24 cellular contexts compared by ENCODE assay signal in genomic region chrX:10901290-10901633, GRCh38.
DNase-seq lines count a peak whose midpoint lies in the region; FAIRE-seq and TF ChIP-seq lines count a peak whose summit lies in the region.
"Had no signal": no experiment of that assay in that cellular context is flagged by ENCODE, and none has a peak within 500 bp of the region (broad histone marks: within the 10 kb centered on the region; RNA-seq: fewer than 3 reads in every experiment).

No MANE protein-coding gene starts in this region.

- intact Hi-C loops in Calu3 (cut with micrococcal nuclease; ENCODE audit: unreplicated experiment) = loop anchor here (1.0 to 2.0 kb wide), 2 partner anchors 68 to 199 kb away; no protein-coding TSS in a partner anchor
- intact Hi-C loops in stomach (cut with DNase I; ENCODE audit: low total_unique reads) = no loop called here

- peak overlapping the region; percentile 37; the same call in 1 of the 2 replicates for H3K4me2 ChIP-seq in MM.1S (ENCODE audit: low read depth, low read length)
- peak overlapping the region; percentile 49 for H3K4me2 ChIP-seq in astrocyte (ENCODE audit: low read length)
- H3K4me2 ChIP-seq in osteoblast (ENCODE audit: insufficient read depth, low read length) = no peak overlapping the region

- H3K27me3 Mint-ChIP-seq in Calu3 (ENCODE audit: unreplicated experiment) (no peaks in the 10 kb centered on the region), astrocyte (ENCODE audit: low read depth, unreplicated experiment) (no peaks in the 10 kb centered on the region)
- no peaks in the 10 kb centered on the region for H3K27me3 Mint-ChIP-seq in activated naive CD8-positive, alpha-beta T cell treated with anti-CD3 and anti-CD28 coated beads for 36 hours
- H3K27me3 Mint-ChIP-seq: activated CD4-positive, alpha-beta memory T cell treated with anti-CD3 and anti-CD28 coated beads for 36 hours; natural killer cell treated with Interleukin-12 subunit alpha and Interleukin-12 subunit beta and Interleukin-15 and Interleukin-18, amount 100 ng/mL, for 72 hours; stimulated activated naive B cell treated with anti-CD40 and anti-IgM and Interleukin-4, amounts not matched to agents 10 μg/mL and 1 μg/mL and 100 μg/mL, for 72 hours had no signal

- WGBS in stomach, 5 donors = 0 to 21% (median 19%) methylated on average over 1 of the region's 1 CpG

- no peak for TF ChIP-seq CTCF in Calu3 (IDR thresholded peaks at IDR 0.05; ENCODE audit: unreplicated experiment)
- TF ChIP-seq CTCF in MM.1S (IDR thresholded peaks at IDR 0.05; ENCODE audit: low read length) = no peak
- TF ChIP-seq CTCF in astrocyte (IDR thresholded peaks at IDR 0.05; ENCODE audit: insufficient read depth, low read depth, low read length) = no peak
- TF ChIP-seq CTCF in osteoblast (IDR thresholded peaks at IDR 0.05; ENCODE audit: extremely low read depth, low read depth, low read length) = no peak
- no peak for TF ChIP-seq CTCF in stomach (IDR thresholded peaks at IDR 0.05)

- TF ChIP-seq EP300 in stomach (IDR thresholded peaks at IDR 0.05) = no peak

- no peaks in the 10 kb centered on the region for H3K9me2 ChIP-seq in MM.1S (replicated peaks; ENCODE audit: insufficient read depth, low read length)

- no TSS peak for BruUV-seq in Calu3 (replicated peaks; lab: Mats Ljungman, UMichigan)

- H3K27ac ChIP-seq in MM.1S (ENCODE audit: low read length) = no peak overlapping the region
- peak overlapping the region; percentile 25 for H3K27ac ChIP-seq in astrocyte (ENCODE audit: low read depth, low read length)
- peak overlapping the region; percentile 43 for H3K27ac ChIP-seq in osteoblast (ENCODE audit: low read depth, low read length)
- no peak overlapping the region for H3K27ac ChIP-seq in stomach
- H3K27ac ChIP-seq: C4-2B, dorsolateral prefrontal cortex, gastrocnemius medialis, skin epidermis had no signal

- H3F3A ChIP-seq in MM.1S (ENCODE audit: insufficient read depth, low read length) = no peaks in the 10 kb centered on the region

- H3K4me1 ChIP-seq in MM.1S (ENCODE audit: low read length) = peaks cover 14% of the 10 kb centered on the region; the same call in 1 of the 2 replicates
- H3K4me1 ChIP-seq in astrocyte (ENCODE audit: insufficient read depth, low read length) = peaks cover 15% of the 10 kb centered on the region
- peaks cover 30% of the 10 kb centered on the region for H3K4me1 ChIP-seq in osteoblast (ENCODE audit: insufficient read depth, low read length)
- H3K4me1 ChIP-seq in stomach = peaks cover 0 to 8% (median 0%) of the 10 kb centered on the region in 4 donors
- H3K4me1 ChIP-seq: gastrocnemius medialis had no signal

- H3K9me3 ChIP-seq in MM.1S (replicated peaks; ENCODE audit: insufficient read depth, low read length) = no peaks in the 10 kb centered on the region
- no peaks in the 10 kb centered on the region for H3K9me3 ChIP-seq in astrocyte (ENCODE audit: insufficient read depth, low read depth, low read length)
- H3K9me3 ChIP-seq in osteoblast (ENCODE audit: low read depth, low read length) = no peaks in the 10 kb centered on the region
- H3K9me3 ChIP-seq in stomach = peaks cover 0 to 6% (median 0%) of the 10 kb centered on the region in 4 donors
- H3K9me3 ChIP-seq: gastrocnemius medialis, mucosa of descending colon had no signal

- H3K4me3 Mint-ChIP-seq in Calu3 (ENCODE audit: low read depth, unreplicated experiment) = peak overlapping the region; percentile 37
- H3K4me3 Mint-ChIP-seq in astrocyte (ENCODE audit: unreplicated experiment) = no peak overlapping the region
- H3K4me3 Mint-ChIP-seq in activated naive CD8-positive, alpha-beta T cell treated with anti-CD3 and anti-CD28 coated beads for 36 hours = no peak overlapping the region
- H3K4me3 Mint-ChIP-seq: activated CD4-positive, alpha-beta memory T cell treated with anti-CD3 and anti-CD28 coated beads for 36 hours; activated naive CD4-positive, alpha-beta T cell treated with anti-CD3 and anti-CD28 coated beads for 36 hours; natural killer cell treated with Interleukin-12 subunit alpha and Interleukin-12 subunit beta and Interleukin-15 and Interleukin-18, amount 100 ng/mL, for 72 hours; stimulated activated naive B cell treated with anti-CD40 and anti-IgM and Interleukin-4, amounts not matched to agents 10 μg/mL and 1 μg/mL and 100 μg/mL, for 72 hours; T-helper 1 cell treated with Interleukin-12 subunit alpha and Interleukin-12 subunit beta and Interleukin-4 antibody, amounts not matched to agents 30 μg/mL and 1 μg/mL, for 36 hours had no signal

- H3K36me3 Mint-ChIP-seq in Calu3 (ENCODE audit: insufficient read depth, unreplicated experiment) (no peaks in the 10 kb centered on the region), astrocyte (ENCODE audit: low read depth, unreplicated experiment) (no peaks in the 10 kb centered on the region)
- no peaks in the 10 kb centered on the region for H3K36me3 Mint-ChIP-seq in activated naive CD8-positive, alpha-beta T cell treated with anti-CD3 and anti-CD28 coated beads for 36 hours
- H3K36me3 Mint-ChIP-seq: activated CD4-positive, alpha-beta memory T cell treated with anti-CD3 and anti-CD28 coated beads for 36 hours; natural killer cell treated with Interleukin-12 subunit alpha and Interleukin-12 subunit beta and Interleukin-15 and Interleukin-18, amount 100 ng/mL, for 72 hours; stimulated activated naive B cell treated with anti-CD40 and anti-IgM and Interleukin-4, amounts not matched to agents 10 μg/mL and 1 μg/mL and 100 μg/mL, for 72 hours had no signal

- H4K20me1 ChIP-seq in MM.1S (ENCODE audit: insufficient read depth, low read length) (no peaks in the 10 kb centered on the region), astrocyte (ENCODE audit: insufficient read depth, low read length) (no peaks in the 10 kb centered on the region), osteoblast (ENCODE audit: insufficient read depth, low read length) (no peaks in the 10 kb centered on the region)

- H2AFZ ChIP-seq in MM.1S (ENCODE audit: low read length) = no peak overlapping the region
- H2AFZ ChIP-seq in astrocyte (ENCODE audit: low read depth, low read length) = peak overlapping the region; percentile 26
- no peak overlapping the region for H2AFZ ChIP-seq in osteoblast (ENCODE audit: low read length)

- no peaks in the 10 kb centered on the region for H3K9me3 Mint-ChIP-seq in Calu3 (ENCODE audit: low read depth, unreplicated experiment)
- no peaks in the 10 kb centered on the region for H3K9me3 Mint-ChIP-seq in astrocyte (ENCODE audit: unreplicated experiment)
- no peaks in the 10 kb centered on the region for H3K9me3 Mint-ChIP-seq in activated naive CD8-positive, alpha-beta T cell treated with anti-CD3 and anti-CD28 coated beads for 36 hours
- H3K9me3 Mint-ChIP-seq: activated CD4-positive, alpha-beta memory T cell treated with anti-CD3 and anti-CD28 coated beads for 36 hours; activated naive CD4-positive, alpha-beta T cell treated with anti-CD3 and anti-CD28 coated beads for 36 hours had no signal

- no peak for TF ChIP-seq POLR2A in stomach (IDR thresholded peaks at IDR 0.05)

- CTCF ChIA-PET in Calu3 (lab: Charles Lee) = no interaction called here

- H3K79me2 ChIP-seq in MM.1S (ENCODE audit: low read length) = no peaks in the 10 kb centered on the region
- H3K79me2 ChIP-seq in astrocyte (ENCODE audit: insufficient read depth, low read length) = no peaks in the 10 kb centered on the region
- H3K79me2 ChIP-seq in osteoblast (ENCODE audit: insufficient read depth, low read length) = no peaks in the 10 kb centered on the region

- no peak for FAIRE-seq in astrocyte (lab: Jason Lieb, UNC)
- FAIRE-seq: endometrium, TTC549 had no signal

- H3K4me1 Mint-ChIP-seq in Calu3 (ENCODE audit: low read depth, unreplicated experiment) (peaks cover 19% of the 10 kb centered on the region), astrocyte (ENCODE audit: low read depth, unreplicated experiment) (peaks cover 14% of the 10 kb centered on the region)
- no peaks in the 10 kb centered on the region for H3K4me1 Mint-ChIP-seq in activated naive CD8-positive, alpha-beta T cell treated with anti-CD3 and anti-CD28 coated beads for 36 hours
- H3K4me1 Mint-ChIP-seq: stimulated activated naive B cell treated with anti-CD40 and anti-IgM and Interleukin-4, amounts not matched to agents 10 μg/mL and 1 μg/mL and 100 μg/mL, for 72 hours had no signal

- DNase-seq in Calu3 (no peak), MM.1S (peak; percentile 32), astrocyte (ENCODE audit: low read depth) (peak; percentile 11), osteoblast (ENCODE audit: insufficient read length, low spot score, missing footprints) (no peak), HT-29 (ENCODE audit: low spot score) (no peak), stomach (no peak), NOMO-1 (lab: John Stamatoyannopoulos, UW; ENCODE audit: unreplicated experiment in 2 of 2) (no peak)
- DNase-seq in activated naive CD8-positive, alpha-beta T cell treated with anti-CD3 and anti-CD28 coated beads for 36 hours = no peak
- DNase-seq: activated CD4-positive, alpha-beta memory T cell treated with anti-CD3 and anti-CD28 coated beads for 36 hours; activated naive CD4-positive, alpha-beta T cell treated with anti-CD3 and anti-CD28 coated beads for 36 hours; dorsolateral prefrontal cortex; gastrocnemius medialis; H7; mucosa of descending colon; NCI-H2171; occipital lobe; stimulated activated naive B cell treated with anti-CD40 and anti-IgM and Interleukin-4, amounts not matched to agents 10 μg/mL and 1 μg/mL and 100 μg/mL, for 72 hours had no signal

- no peaks in the 10 kb centered on the region for H3K36me3 ChIP-seq in MM.1S (replicated peaks; ENCODE audit: insufficient read depth, low read length)
- H3K36me3 ChIP-seq in astrocyte (ENCODE audit: insufficient read depth, low read length) = no peaks in the 10 kb centered on the region
- H3K36me3 ChIP-seq in osteoblast (ENCODE audit: insufficient read depth, low read length) = no peaks in the 10 kb centered on the region
- no peaks in the 10 kb centered on the region for H3K36me3 ChIP-seq in stomach
- H3K36me3 ChIP-seq: gastrocnemius medialis had no signal

- H3K9ac ChIP-seq in MM.1S (ENCODE audit: low read length) = no peak overlapping the region
- no peak overlapping the region for H3K9ac ChIP-seq in astrocyte (ENCODE audit: low read length)

- H3K27me3 ChIP-seq in MM.1S (replicated peaks; ENCODE audit: insufficient read depth, low read length) = no peaks in the 10 kb centered on the region
- H3K27me3 ChIP-seq in astrocyte (ENCODE audit: insufficient read depth, low read length) = no peaks in the 10 kb centered on the region
- no peaks in the 10 kb centered on the region for H3K27me3 ChIP-seq in osteoblast (ENCODE audit: insufficient read depth, low read length)
- no peaks in the 10 kb centered on the region for H3K27me3 ChIP-seq in stomach
- H3K27me3 ChIP-seq: gastrocnemius medialis had no signal

- H3K4me3 ChIP-seq in MM.1S (ENCODE audit: low read length) (no peak overlapping the region), astrocyte (ENCODE audit: insufficient read depth, low read depth, low read length) (peak overlapping the region; percentile 17), osteoblast (ENCODE audit: insufficient read depth, low read length) (no peak overlapping the region), stomach (no peak overlapping the region)
- H3K4me3 ChIP-seq: dorsolateral prefrontal cortex, gastrocnemius medialis, lung, mucosa of descending colon, skin epidermis had no signal

- H3K27ac Mint-ChIP-seq in Calu3 (ENCODE audit: unreplicated experiment) = peak overlapping the region; percentile 82
- H3K27ac Mint-ChIP-seq in astrocyte (ENCODE audit: unreplicated experiment) = peak overlapping the region; percentile 20
- no peak overlapping the region for H3K27ac Mint-ChIP-seq in activated naive CD8-positive, alpha-beta T cell treated with anti-CD3 and anti-CD28 coated beads for 36 hours
- H3K27ac Mint-ChIP-seq: activated CD4-positive, alpha-beta memory T cell treated with anti-CD3 and anti-CD28 coated beads for 36 hours; activated naive CD4-positive, alpha-beta T cell treated with anti-CD3 and anti-CD28 coated beads for 36 hours; natural killer cell treated with Interleukin-12 subunit alpha and Interleukin-12 subunit beta and Interleukin-15 and Interleukin-18, amount 100 ng/mL, for 72 hours; stimulated activated naive B cell treated with anti-CD40 and anti-IgM and Interleukin-4, amounts not matched to agents 10 μg/mL and 1 μg/mL and 100 μg/mL, for 72 hours; T-helper 1 cell treated with Interleukin-12 subunit alpha and Interleukin-12 subunit beta and Interleukin-4 antibody, amounts not matched to agents 30 μg/mL and 1 μg/mL, for 36 hours had no signal

Comparison
In these comparisons a context has a peak if more than half of its experiments do, and no peak if none do; other contexts are left out.
1. DNase-seq: peak in MM.1S (single experiment) and astrocyte (single experiment); none in Calu3 (single experiment), osteoblast (single experiment), HT-29 (single experiment), stomach (single experiment), NOMO-1 (0 of 2) and activated naive CD8-positive, alpha-beta T cell treated with anti-CD3 and anti-CD28 coated beads for 36 hours (single experiment).
2. H3K27ac ChIP-seq: peak in astrocyte (single experiment) and osteoblast (single experiment); none in MM.1S (single experiment) and stomach (0 of 5).